ENCODE assay signal across 23 cellular contexts in genomic region chr19:30090476-30090875, GRCh38.
"Had no signal": no experiment of that assay in that cellular context is flagged by ENCODE, and none has a peak within 500 bp of the region (broad histone marks: within the 10 kb centered on the region; RNA-seq: fewer than 3 reads in every experiment).

No MANE protein-coding gene starts in this region.

- H3K9me3 Mint-ChIP-seq: naive thymus-derived CD8-positive, alpha-beta T cell; nephron progenitor cell; stimulated activated memory B cell treated with anti-CD40 and anti-IgM and Interleukin-4, amounts not matched to agents 10 μg/mL and 1 μg/mL and 100 μg/mL, for 72 hours had no signal

- H3K27ac ChIP-seq: dorsolateral prefrontal cortex, gastrocnemius medialis, heart left ventricle, hepatocyte, left lung, lower lobe of right lung, parathyroid adenoma, prostate gland, right atrium auricular region, thoracic aorta, tibial nerve, upper lobe of left lung, uterus had no signal

- H3K36me3 ChIP-seq: gastrocnemius medialis, heart left ventricle, left lung, lower lobe of right lung, prostate gland, right atrium auricular region, thoracic aorta, tibial nerve, upper lobe of left lung, uterus had no signal

- H3K4me1 ChIP-seq: gastrocnemius medialis, heart left ventricle, left lung, lower lobe of right lung, parathyroid adenoma, prostate gland, right atrium auricular region, tibial nerve, upper lobe of left lung, uterus had no signal

- H3K27ac Mint-ChIP-seq: naive thymus-derived CD8-positive, alpha-beta T cell; nephron progenitor cell; stimulated activated memory B cell treated with anti-CD40 and anti-IgM and Interleukin-4, amounts not matched to agents 10 μg/mL and 1 μg/mL and 100 μg/mL, for 72 hours had no signal

- H3K4me3 Mint-ChIP-seq: naive thymus-derived CD8-positive, alpha-beta T cell; nephron progenitor cell; stimulated activated memory B cell treated with anti-CD40 and anti-IgM and Interleukin-4, amounts not matched to agents 10 μg/mL and 1 μg/mL and 100 μg/mL, for 72 hours had no signal

- DNase-seq: cerebellar nuclear complex; effector CD4-positive, alpha-beta T cell; gastrocnemius medialis; left cardiac atrium; left lung; lower lobe of right lung; nephron progenitor cell; stimulated activated CD4-positive, alpha-beta T cell treated with anti-CD3 and anti-CD28 coated beads, Interleukin-4, amount 100 ng/mL, for 4 hours; stimulated activated naive CD8-positive, alpha-beta T cell treated with anti-CD3 and anti-CD28 coated beads, Interleukin-15, Interleukin-2, amounts not matched to agents 100 U/mL and 50 U/mL, for 24 hours; upper lobe of left lung; uterus had no signal

- H3K4me1 Mint-ChIP-seq: nephron progenitor cell; stimulated activated memory B cell treated with anti-CD40 and anti-IgM and Interleukin-4, amounts not matched to agents 10 μg/mL and 1 μg/mL and 100 μg/mL, for 72 hours had no signal

- H3K4me3 ChIP-seq: dorsolateral prefrontal cortex, gastrocnemius medialis, heart left ventricle, hepatocyte, left lung, lower lobe of right lung, prostate gland, right atrium auricular region, smooth muscle cell, thoracic aorta, tibial nerve, upper lobe of left lung, uterus had no signal

- H3K36me3 Mint-ChIP-seq: naive thymus-derived CD8-positive, alpha-beta T cell; stimulated activated memory B cell treated with anti-CD40 and anti-IgM and Interleukin-4, amounts not matched to agents 10 μg/mL and 1 μg/mL and 100 μg/mL, for 72 hours had no signal

- ATAC-seq: gastrocnemius medialis; heart left ventricle; left cardiac atrium; left lung; lower lobe of right lung; naive thymus-derived CD8-positive, alpha-beta T cell; sciatic nerve; stimulated activated memory B cell treated with anti-CD40 and anti-IgM and Interleukin-4, amounts not matched to agents 10 μg/mL and 1 μg/mL and 100 μg/mL, for 72 hours; stimulated activated naive CD8-positive, alpha-beta T cell treated with anti-CD3 and anti-CD28 coated beads, Interleukin-15, Interleukin-2, amounts not matched to agents 100 U/mL and 50 U/mL, for 24 hours had no signal

- H3K9me3 ChIP-seq: gastrocnemius medialis, heart left ventricle, left lung, lower lobe of right lung, prostate gland, right atrium auricular region, thoracic aorta, tibial nerve, upper lobe of left lung, uterus had no signal

- H3K27me3 ChIP-seq: dorsolateral prefrontal cortex, gastrocnemius medialis, heart left ventricle, hepatocyte, right atrium auricular region, tibial nerve, upper lobe of left lung, uterus had no signal
